In genomic region chr14:70888681-70889175, GRCh38 we compare ENCODE assay signal across 13 cellular contexts. TPM values are rescaled to one million over a fixed set of nuclear protein-coding genes. Genes with fewer than 3 reads are reported as not detected.
DNase-seq lines count a peak whose midpoint lies in the region; ATAC-seq and TF ChIP-seq lines count a peak whose summit lies in the region.
"Had no signal": no experiment of that assay in that cellular context is flagged by ENCODE, and none has a peak within 500 bp of the region (broad histone marks: within the 10 kb centered on the region; RNA-seq: fewer than 3 reads in every experiment).

No MANE protein-coding gene starts in this region.

- no peaks in the 10 kb centered on the region for H3K9me3 ChIP-seq in HAP-1
- H3K9me3 ChIP-seq: SJSA1, tibial artery had no signal

- no peaks in the 10 kb centered on the region for H3K36me3 ChIP-seq in HAP-1 (replicated peaks)
- H3K36me3 ChIP-seq: SJSA1, tibial artery had no signal

- CTCF ChIA-PET in activated CD8-positive, alpha-beta T cell treated with anti-CD3 and anti-CD28 coated beads for 36 hours (lab: Charles Lee): interaction anchor here (0.7 to 7.9 kb wide), 10 partner anchors 10 to 165 kb away, joined by 3 to 93 read pairs (median 6); partner anchors contain the start of genes MAP3K9 and PCNX1

- in situ Hi-C loops in HAP-1 (cut with MboI; ENCODE audit: low sequenced_read_pairs): no loop called here

- DNase-seq in AG10803 (ENCODE audit: low read depth) (peak; percentile 79), HCEC 1CT (peak; percentile 78), immature natural killer cell (peak; percentile 48 to 70 (median 50)), amniotic stem cell (lab: John Stamatoyannopoulos, UW) (no peak), HAP-1 (ENCODE audit: low spot score in 2 of 2) (no peak)
- DNase-seq in activated CD8-positive, alpha-beta T cell treated with anti-CD3 and anti-CD28 coated beads for 36 hours: no peak
- DNase-seq: Calu3; naive B cell; stimulated activated CD4-positive, alpha-beta T cell treated with anti-CD3 and anti-CD28 coated beads, Interleukin-4, amount 100 ng/mL, for 4 hours; tibial artery had no signal

- no peak for TF ChIP-seq CTCF in AG10803 (conservative IDR thresholded peaks at IDR 0.05; ENCODE audit: low read length)
- TF ChIP-seq CTCF in activated CD8-positive, alpha-beta T cell treated with anti-CD3 and anti-CD28 coated beads for 36 hours (IDR thresholded peaks at IDR 0.05): no peak

- 0 out of 2 replicates have a peak, but pooled peaks cover 3% of the 10 kb centered on the region for H3K27me3 ChIP-seq in HAP-1 (ENCODE audit: low read depth)
- H3K27me3 ChIP-seq: SJSA1, tibial artery had no signal

- H3K9me3 Mint-ChIP-seq in activated CD8-positive, alpha-beta T cell treated with anti-CD3 and anti-CD28 coated beads for 36 hours: no peaks in the 10 kb centered on the region
- H3K9me3 Mint-ChIP-seq in immature natural killer cell: no peaks in the 10 kb centered on the region
- H3K9me3 Mint-ChIP-seq: naive B cell had no signal

- ATAC-seq in activated CD8-positive, alpha-beta T cell treated with anti-CD3 and anti-CD28 coated beads for 36 hours: peak; percentile 13
- ATAC-seq in HG03442 (IDR thresholded peaks at IDR 0.05; ENCODE audit: unreplicated experiment) (no peak), HG03108 (IDR thresholded peaks at IDR 0.05; ENCODE audit: unreplicated experiment) (no peak)

- POLR2A ChIA-PET in activated CD8-positive, alpha-beta T cell treated with anti-CD3 and anti-CD28 coated beads for 36 hours (lab: Charles Lee): interaction anchor here (1.0 to 9.8 kb wide), 2 partner anchors 10 to 18 kb away, joined by 3 to 163 read pairs; partner anchors contain the start of gene PCNX1

- H3K4me1 Mint-ChIP-seq in activated CD8-positive, alpha-beta T cell treated with anti-CD3 and anti-CD28 coated beads for 36 hours (ENCODE audit: low read depth): peaks cover 71% of the 10 kb centered on the region
- H3K4me1 Mint-ChIP-seq in immature natural killer cell: peaks cover 70 to 71% of the 10 kb centered on the region in 2 donors

- H3K4me1 ChIP-seq in HAP-1: no peaks in the 10 kb centered on the region
- H3K4me1 ChIP-seq: SJSA1 had no signal

- H3K36me3 Mint-ChIP-seq in activated CD8-positive, alpha-beta T cell treated with anti-CD3 and anti-CD28 coated beads for 36 hours (ENCODE audit: low read depth): no peaks in the 10 kb centered on the region
- no peaks in the 10 kb centered on the region for H3K36me3 Mint-ChIP-seq in immature natural killer cell
- H3K36me3 Mint-ChIP-seq: naive B cell had no signal

- no peak overlapping the region for H3K4me3 ChIP-seq in AG10803 (ENCODE audit: low read length)
- H3K4me3 ChIP-seq in HAP-1: no peak overlapping the region
- H3K4me3 ChIP-seq: SJSA1, tibial artery had no signal

- H3K27me3 Mint-ChIP-seq in activated CD8-positive, alpha-beta T cell treated with anti-CD3 and anti-CD28 coated beads for 36 hours: no peaks in the 10 kb centered on the region
- H3K27me3 Mint-ChIP-seq in immature natural killer cell (ENCODE audit: low read depth in 3 of 3): peaks cover 0 to 5% (median 1%) of the 10 kb centered on the region in 3 donors

- H3K4me3 Mint-ChIP-seq in activated CD8-positive, alpha-beta T cell treated with anti-CD3 and anti-CD28 coated beads for 36 hours: no peak overlapping the region
- peak overlapping the region in 2 of 5 donors; percentile 54 to 55 for H3K4me3 Mint-ChIP-seq in immature natural killer cell

- no peak overlapping the region for H3K27ac Mint-ChIP-seq in activated CD8-positive, alpha-beta T cell treated with anti-CD3 and anti-CD28 coated beads for 36 hours
- H3K27ac Mint-ChIP-seq in immature natural killer cell: peak overlapping the region in 4 of 6 donors; percentile 15 to 81 (median 46)

- intact Hi-C loops in activated CD8-positive, alpha-beta T cell treated with anti-CD3 and anti-CD28 coated beads for 36 hours (cut with micrococcal nuclease): no loop called here

RNA-seq across cellular contexts. Expression of gene PCNX1, which starts 18.5 kb away (rescaled TPM):
- total RNA-seq in activated CD8-positive, alpha-beta T cell treated with anti-CD3 and anti-CD28 coated beads for 36 hours: 10 to 100 TPM; 32.7 to 42.6 TPM
- 10 to 100 TPM in 1 of 3 donors, 1 to 10 TPM in 2; 4.6 to 17.2 (median 4.6) TPM for polyA plus RNA-seq in immature natural killer cell

Comparison
In these comparisons a context has a peak if more than half of its experiments do, and no peak if none do; other contexts are left out.
1. DNase-seq: peak in AG10803 (single experiment), HCEC 1CT (single experiment) and immature natural killer cell (3 of 3); none in activated CD8-positive, alpha-beta T cell treated with anti-CD3 and anti-CD28 coated beads for 36 hours (single experiment), amniotic stem cell (single experiment) and HAP-1 (0 of 2).